ENCODE assay signal across 26 cellular contexts in the genomic region with DNA sequence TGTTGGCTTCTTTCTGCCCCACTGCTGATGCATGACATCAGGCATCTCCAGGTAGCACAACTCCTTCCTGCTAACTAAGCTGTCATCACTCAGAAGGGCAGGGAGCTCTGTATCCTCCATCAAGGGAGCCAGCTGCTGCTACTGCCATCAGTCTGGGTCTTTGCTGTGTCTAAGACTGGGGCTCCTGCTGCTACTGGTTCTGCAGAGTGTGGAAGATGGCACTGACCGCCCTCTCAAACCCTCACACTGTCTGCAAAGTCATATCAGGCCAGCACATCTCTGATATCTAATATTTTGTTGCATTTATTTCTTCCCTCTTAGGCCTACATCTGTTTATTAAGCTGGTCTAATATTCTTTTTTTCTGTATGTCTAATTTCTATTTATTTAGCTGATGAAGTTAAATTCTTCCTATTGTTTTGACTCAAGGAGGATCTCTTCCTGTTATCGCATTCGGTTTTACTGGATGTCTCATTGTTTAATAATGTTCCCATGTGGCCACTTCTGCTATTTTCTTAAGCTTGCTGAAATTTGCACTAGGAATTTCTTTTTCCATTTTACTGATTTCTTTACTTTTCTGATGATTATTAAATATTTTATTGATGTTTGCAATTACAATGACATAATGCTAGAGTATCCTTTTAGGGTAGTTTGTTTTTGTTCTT. TPM values are rescaled to one million over a fixed set of nuclear protein-coding genes. Genes with fewer than 3 reads are reported as not detected.
"Had no signal": no experiment of that assay in that cellular context is flagged by ENCODE, and none has a peak within 500 bp of the region (broad histone marks: within the 10 kb centered on the region; RNA-seq: fewer than 3 reads in every experiment).

No MANE protein-coding gene starts in this region.

- DNase-seq: activated CD4-positive, alpha-beta memory T cell treated with anti-CD3 and anti-CD28 coated beads, Interleukin-2, amount 10 ng/mL, durations not matched to agents 7 days and 5 days; activated CD4-positive, alpha-beta T cell treated with anti-CD3 and anti-CD28 coated beads for 48 hours; activated CD4-positive, CD25-positive, alpha-beta regulatory T cell; activated CD8-positive, alpha-beta memory T cell treated with anti-CD3 and anti-CD28 coated beads, Interleukin-2, amount 10 ng/mL, durations not matched to agents 7 days and 5 days; activated naive CD4-positive, alpha-beta T cell; activated naive CD8-positive, alpha-beta T cell treated with anti-CD3 and anti-CD28 coated beads for 36 hours; amniotic stem cell; central memory CD4-positive, alpha-beta T cell; colonic mucosa; endodermal cell; gastrocnemius medialis; head of caudate nucleus; left lung; nephron progenitor cell; psoas muscle; right cardiac atrium; small intestine; stimulated activated CD4-positive, alpha-beta T cell treated with anti-CD3 and anti-CD28 coated beads, Interleukin-15, amount 100 ng/mL, for 24 hours; stimulated activated CD4-positive, alpha-beta T cell treated with anti-CD3 and anti-CD28 coated beads, Interleukin-2, amount 100 ng/mL, for 48 hours; T-helper 1 cell; T1000; upper lobe of right lung had no signal

- H3K27ac ChIP-seq: colonic mucosa, epithelial cell of prostate, gastrocnemius medialis, left lung, psoas muscle, thoracic aorta, upper lobe of right lung had no signal

- H3K4me3 ChIP-seq: colonic mucosa, gastrocnemius medialis, left lung, psoas muscle, thoracic aorta, upper lobe of right lung had no signal

- H3K9me3 Mint-ChIP-seq: activated CD4-positive, alpha-beta memory T cell treated with anti-CD3 and anti-CD28 coated beads, Interleukin-2, amount 10 ng/mL, durations not matched to agents 7 days and 5 days; activated naive CD8-positive, alpha-beta T cell treated with anti-CD3 and anti-CD28 coated beads for 36 hours; brain; endodermal cell; mesothelial cell of epicardium had no signal

- ATAC-seq: activated CD8-positive, alpha-beta memory T cell treated with anti-CD3 and anti-CD28 coated beads, Interleukin-2, amount 10 ng/mL, durations not matched to agents 7 days and 5 days; gastrocnemius medialis; left lung; psoas muscle; right cardiac atrium; upper lobe of right lung had no signal

- H3K27ac Mint-ChIP-seq: activated CD4-positive, alpha-beta memory T cell treated with anti-CD3 and anti-CD28 coated beads, Interleukin-2, amount 10 ng/mL, durations not matched to agents 7 days and 5 days; activated CD8-positive, alpha-beta memory T cell treated with anti-CD3 and anti-CD28 coated beads, Interleukin-2, amount 10 ng/mL, durations not matched to agents 7 days and 5 days; activated naive CD8-positive, alpha-beta T cell treated with anti-CD3 and anti-CD28 coated beads for 36 hours; brain; endodermal cell; mesothelial cell of epicardium; nephron progenitor cell had no signal

- H3K36me3 Mint-ChIP-seq: activated CD8-positive, alpha-beta memory T cell treated with anti-CD3 and anti-CD28 coated beads, Interleukin-2, amount 10 ng/mL, durations not matched to agents 7 days and 5 days; activated naive CD8-positive, alpha-beta T cell treated with anti-CD3 and anti-CD28 coated beads for 36 hours; brain; mesothelial cell of epicardium had no signal

- H3K4me1 Mint-ChIP-seq: activated CD4-positive, alpha-beta memory T cell treated with anti-CD3 and anti-CD28 coated beads, Interleukin-2, amount 10 ng/mL, durations not matched to agents 7 days and 5 days; activated CD8-positive, alpha-beta memory T cell treated with anti-CD3 and anti-CD28 coated beads, Interleukin-2, amount 10 ng/mL, durations not matched to agents 7 days and 5 days; brain; endodermal cell; mesothelial cell of epicardium had no signal

- H3K4me3 Mint-ChIP-seq: activated CD4-positive, alpha-beta memory T cell treated with anti-CD3 and anti-CD28 coated beads, Interleukin-2, amount 10 ng/mL, durations not matched to agents 7 days and 5 days; activated CD8-positive, alpha-beta memory T cell treated with anti-CD3 and anti-CD28 coated beads, Interleukin-2, amount 10 ng/mL, durations not matched to agents 7 days and 5 days; activated naive CD8-positive, alpha-beta T cell treated with anti-CD3 and anti-CD28 coated beads for 36 hours; brain; endodermal cell; mesothelial cell of epicardium; nephron progenitor cell had no signal

- H3K27me3 Mint-ChIP-seq: brain had no signal

RNA-seq across cellular contexts. Expression of a gene that starts 7.6 kb away (rescaled TPM):
- total RNA-seq: gastrocnemius medialis, thoracic aorta had no signal
